ENCODE assay signal across 17 cellular contexts in genomic region chr6:53938810-53939209, GRCh38.
DNase-seq lines count a peak whose midpoint lies in the region; ATAC-seq and TF ChIP-seq lines count a peak whose summit lies in the region.
"Had no signal": no experiment of that assay in that cellular context is flagged by ENCODE, and none has a peak within 500 bp of the region (broad histone marks: within the 10 kb centered on the region; RNA-seq: fewer than 3 reads in every experiment).

No MANE protein-coding gene starts in this region.

- H4K8ac ChIP-seq in IMR-90 (ENCODE audit: low read depth in 2 of 2, low read length in 2 of 2): no peak overlapping the region

- no peak overlapping the region for H3K9ac ChIP-seq in IMR-90 (ENCODE audit: low read depth, low read length)

- H3K56ac ChIP-seq in IMR-90 (ENCODE audit: extremely low read depth, insufficient read depth, low read length): no peak overlapping the region

- H3K27me3 ChIP-seq in IMR-90 (ENCODE audit: control insufficient read depth, insufficient read depth, low read length) (no peaks in the 10 kb centered on the region; the same call in 1 of the 2 replicates), HAP-1 (ENCODE audit: low read depth) (no peaks in the 10 kb centered on the region)
- H3K27me3 ChIP-seq: left lung, thyroid gland had no signal

- no peak overlapping the region for H3K14ac ChIP-seq in IMR-90 (replicated peaks; ENCODE audit: low read depth, low read length)

- no peak for TF ChIP-seq POLR2A in IMR-90 (IDR thresholded peaks at IDR 0.05; ENCODE audit: low read depth, low read length)

- H2BK15ac ChIP-seq in IMR-90 (ENCODE audit: low read depth, low read length): no peak overlapping the region

- POLR2A ChIA-PET in IMR-90 (lab: Charles Lee; ENCODE audit: unreplicated experiment): no interaction called here

- H2BK120ac ChIP-seq in IMR-90 (ENCODE audit: low read depth, low read length): no peak overlapping the region

- H3K18ac ChIP-seq in IMR-90 (ENCODE audit: low read depth, low read length): no peak overlapping the region

- H4K91ac ChIP-seq in IMR-90 (ENCODE audit: insufficient read depth, low read depth, low read length): no peak overlapping the region

- H3K79me1 ChIP-seq in IMR-90 (ENCODE audit: low read depth in 1 of 2, low read length in 2 of 2): no peaks in the 10 kb centered on the region

- no peak overlapping the region for H2BK5ac ChIP-seq in IMR-90 (ENCODE audit: low read depth, low read length, poor library complexity, severe bottlenecking)

- no peak overlapping the region for H2AK5ac ChIP-seq in IMR-90 (ENCODE audit: low read depth, low read length)

- no TSS peak for BruUV-seq in IMR-90 (replicated peaks; lab: Mats Ljungman, UMichigan)

- no peak for TF ChIP-seq RAD21 in IMR-90 (IDR thresholded peaks at IDR 0.05; ENCODE audit: low read length)

- no peak overlapping the region for H3K23ac ChIP-seq in IMR-90 (ENCODE audit: low read depth, low read length)

- no peak overlapping the region for H3K27ac ChIP-seq in IMR-90 (ENCODE audit: insufficient read depth, low read length)
- H3K27ac ChIP-seq: left lung, neutrophil, thyroid gland had no signal

- H4K20me1 ChIP-seq in IMR-90 (ENCODE audit: insufficient read depth, low read length): no peaks in the 10 kb centered on the region

- no peak overlapping the region for H3K4me3 ChIP-seq in AG10803 (ENCODE audit: low read length)
- H3K4me3 ChIP-seq in IMR-90 (ENCODE audit: insufficient read depth, low read depth, low read length): no peak overlapping the region
- H3K4me3 ChIP-seq in choroid plexus epithelial cell (ENCODE audit: low read depth, low read length): no peak overlapping the region
- no peak overlapping the region for H3K4me3 ChIP-seq in HAP-1
- H3K4me3 ChIP-seq: left lung, thyroid gland had no signal

- WGBS in IMR-90 (ENCODE audit: extremely low coverage in 2 of 2, insufficient read length in 1 of 2), 2 experiments: no CpG with 5 or more reads among the region's 1 CpG

- H3K9me3 ChIP-seq in IMR-90 (ENCODE audit: control insufficient read depth, insufficient read depth, low read length) (no peaks in the 10 kb centered on the region), HAP-1 (no peaks in the 10 kb centered on the region)
- H3K9me3 ChIP-seq: left lung, neutrophil, thyroid gland had no signal

- H3K4ac ChIP-seq in IMR-90 (ENCODE audit: low read depth, low read length): no peak overlapping the region

- ATAC-seq in GM19372 (IDR thresholded peaks at IDR 0.05; ENCODE audit: low read depth, unreplicated experiment) (peak; percentile 39), IMR-90 (ENCODE audit: low read depth) (no peak), HG03442 (IDR thresholded peaks at IDR 0.05; ENCODE audit: unreplicated experiment) (no peak), GM19324 (IDR thresholded peaks at IDR 0.05; ENCODE audit: low FRiP score, unreplicated experiment) (no peak)
- ATAC-seq: left lung had no signal

- CTCF ChIA-PET in IMR-90 (lab: Yijun Ruan, JAX): interaction anchor here (0.6 kb wide), 2 partner anchors 832 to 1056 kb away, joined by 3 read pairs; no protein-coding TSS in a partner anchor

- H3K9me1 ChIP-seq in IMR-90 (ENCODE audit: insufficient read depth, low read length): no peaks in the 10 kb centered on the region

- H3K36me3 ChIP-seq in IMR-90 (ENCODE audit: control insufficient read depth, insufficient read depth, low read length): no peaks in the 10 kb centered on the region
- H3K36me3 ChIP-seq in HAP-1 (replicated peaks): no peaks in the 10 kb centered on the region
- H3K36me3 ChIP-seq: left lung, neutrophil, thyroid gland had no signal

- DNase-seq in AG10803 (ENCODE audit: low read depth) (peak; percentile 51), IMR-90 (peak; percentile 64), choroid plexus epithelial cell (ENCODE audit: low read depth) (peak; percentile 43), HAP-1 (ENCODE audit: low spot score in 2 of 2) (no peak)
- no peak for DNase-seq in NK-92 treated with Interleukin-12 subunit alpha and Interleukin-12 subunit beta, amount 100 ng/mL, for 24 hours (lab: John Stamatoyannopoulos, UW)
- DNase-seq: activated CD4-positive, alpha-beta T cell treated with anti-CD3 and anti-CD28 coated beads, Interleukin-2, amount 50 U/mL, for 48 hours; activated T-cell treated with anti-CD3 and anti-CD28 coated beads, Interleukin-2, amount 50 U/mL, for 1 hour; dermis blood vessel endothelial cell; left lung; NCI-H2029; NCI-H510A; SHP77 treated with DMSO at 0.1 percent for 48 hours; thyroid gland had no signal

- H2AK9ac ChIP-seq in IMR-90 (replicated peaks; ENCODE audit: low read depth, low read length, poor library complexity): no peak overlapping the region

- H3K4me1 ChIP-seq in IMR-90 (ENCODE audit: control insufficient read depth, insufficient read depth, low read length): peaks cover 3% of the 10 kb centered on the region; the same call in 1 of the 2 replicates
- H3K4me1 ChIP-seq in HAP-1: no peaks in the 10 kb centered on the region

- intact Hi-C loops in IMR-90 (cut with micrococcal nuclease): no loop called here

- dilution Hi-C loops in IMR-90 (cut with HindIII; ENCODE audit: low sequenced_read_pairs, unreplicated experiment): no loop called here

- H3K4me2 ChIP-seq in IMR-90 (ENCODE audit: low read depth, low read length): no peak overlapping the region

- no peak overlapping the region for H4K5ac ChIP-seq in IMR-90 (ENCODE audit: low read depth, low read length)

- no peak for TF ChIP-seq CTCF in AG10803 (conservative IDR thresholded peaks at IDR 0.05; ENCODE audit: low read length)
- no peak for TF ChIP-seq CTCF in IMR-90 (conservative IDR thresholded peaks at IDR 0.05; ENCODE audit: low read depth, low read length)
- TF ChIP-seq CTCF in choroid plexus epithelial cell (conservative IDR thresholded peaks at IDR 0.05; ENCODE audit: low read depth, low read length): no peak

- H2AFZ ChIP-seq in IMR-90 (replicated peaks; ENCODE audit: low read length, poor library complexity): no peak overlapping the region

- no peak overlapping the region for H2BK20ac ChIP-seq in IMR-90 (ENCODE audit: low read depth, low read length)

- in situ Hi-C loops in IMR-90 (cut with MboI; ENCODE audit: low sequenced_read_pairs) (loop anchor here (25.0 kb wide), 1 partner anchor 752 kb away; no protein-coding TSS in a partner anchor), HAP-1 (cut with MboI; ENCODE audit: low sequenced_read_pairs) (no loop called here)

TF ChIP-seq in IMR-90, 13 proteins besides CTCF, POLR2A, EP300 and RAD21:
- TF ChIP-seq USF2 (IDR thresholded peaks at IDR 0.05; ENCODE audit: low read depth, low read length): no peak
- no peak for TF ChIP-seq MAFK (IDR thresholded peaks at IDR 0.05; ENCODE audit: low read depth, low read length)
- TF ChIP-seq RFX5 (IDR thresholded peaks at IDR 0.05; ENCODE audit: low read depth, low read length): no peak
- TF ChIP-seq NFE2L2 (IDR thresholded peaks at IDR 0.05; ENCODE audit: low read depth, low read length): no peak
- no peak for TF ChIP-seq CHD1 (IDR thresholded peaks at IDR 0.05; ENCODE audit: low read depth, low read length)
- no peak for TF ChIP-seq FOS (IDR thresholded peaks at IDR 0.05; ENCODE audit: low read depth, low read length)
- TF ChIP-seq MXI1 (IDR thresholded peaks at IDR 0.05; ENCODE audit: borderline replicate concordance, low read depth, low read length): no peak
- no peak for TF ChIP-seq RCOR1 (IDR thresholded peaks at IDR 0.05; ENCODE audit: insufficient replicate concordance, low read length)

Comparison
In these comparisons a context has a peak if more than half of its experiments do, and no peak if none do; other contexts are left out.
1. DNase-seq: peak in AG10803 (single experiment), IMR-90 (single experiment) and choroid plexus epithelial cell (single experiment); none in HAP-1 (0 of 2) and NK-92 treated with Interleukin-12 subunit alpha and Interleukin-12 subunit beta, amount 100 ng/mL, for 24 hours (single experiment).